ENCODE assay signal across 27 cellular contexts in the genomic region with DNA sequence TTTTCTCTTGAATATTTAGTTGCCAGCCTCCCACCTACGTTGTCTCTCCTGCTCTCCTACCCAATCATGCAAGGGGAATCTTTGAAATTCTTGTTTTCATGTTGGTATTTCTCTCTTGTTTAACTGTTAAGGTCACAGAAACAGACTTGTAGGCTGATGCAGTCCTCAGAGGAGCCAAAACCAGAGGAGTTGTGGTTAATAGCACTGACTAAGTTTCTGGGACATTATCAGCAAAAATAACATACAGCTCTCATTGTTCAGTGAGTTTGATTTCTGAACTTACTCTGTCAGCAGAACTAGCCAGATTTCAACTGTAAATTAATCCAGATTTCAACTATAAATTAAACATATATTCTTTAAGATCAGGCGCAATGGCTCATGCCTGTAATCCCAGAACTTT.
"Had no signal": no experiment of that assay in that cellular context is flagged by ENCODE, and none has a peak within 500 bp of the region (broad histone marks: within the 10 kb centered on the region; RNA-seq: fewer than 3 reads in every experiment).

No MANE protein-coding gene starts in this region.

- H3K4me3 Mint-ChIP-seq: activated B cell treated with CpG ODN at 0.5 μM for 24 hours; activated CD4-positive, alpha-beta memory T cell treated with anti-CD3 and anti-CD28 coated beads for 36 hours; activated naive CD4-positive, alpha-beta T cell treated with anti-CD3 and anti-CD28 coated beads, Interleukin-2, amount 10 ng/mL, durations not matched to agents 7 days and 5 days; endodermal cell; naive thymus-derived CD4-positive, alpha-beta T cell; neural crest cell; T-helper 1 cell treated with Interleukin-12 subunit alpha and Interleukin-12 subunit beta and Interleukin-4 antibody, amounts not matched to agents 30 μg/mL and 1 μg/mL, for 36 hours; type B pancreatic cell had no signal

- H3K36me3 ChIP-seq: ascending aorta, left ventricle myocardium inferior, right lobe of liver, thoracic aorta, vagina had no signal

- H3K27ac Mint-ChIP-seq: activated B cell treated with CpG ODN at 0.5 μM for 24 hours; activated CD4-positive, alpha-beta memory T cell treated with anti-CD3 and anti-CD28 coated beads for 36 hours; activated naive CD4-positive, alpha-beta T cell treated with anti-CD3 and anti-CD28 coated beads, Interleukin-2, amount 10 ng/mL, durations not matched to agents 7 days and 5 days; endodermal cell; naive thymus-derived CD4-positive, alpha-beta T cell; T-helper 1 cell treated with Interleukin-12 subunit alpha and Interleukin-12 subunit beta and Interleukin-4 antibody, amounts not matched to agents 30 μg/mL and 1 μg/mL, for 36 hours; type B pancreatic cell had no signal

- DNase-seq: activated B cell treated with CpG ODN at 0.5 μM for 24 hours; activated CD4-positive, alpha-beta memory T cell treated with anti-CD3 and anti-CD28 coated beads for 36 hours; activated CD4-positive, alpha-beta T cell treated with anti-CD3 and anti-CD28 coated beads for 4 hours; activated effector memory CD4-positive, alpha-beta T cell treated with anti-CD3 and anti-CD28 coated beads, Interleukin-2, amount 50 U/mL, for 16 hours; activated naive CD4-positive, alpha-beta T cell treated with anti-CD3 and anti-CD28 coated beads, Interleukin-2, amount 10 ng/mL, durations not matched to agents 7 days and 5 days; activated T-cell treated with anti-CD3 and anti-CD28 coated beads, Interleukin-2, amount 50 U/mL, for 48 hours; cerebellar nuclear complex; cortex of kidney; endodermal cell; foreskin keratinocyte; glutamatergic neuron; immature natural killer cell; left ventricle myocardium inferior; naive thymus-derived CD4-positive, alpha-beta T cell; occipital lobe; posterior cingulate gyrus; right lobe of liver; stimulated activated CD4-positive, alpha-beta T cell treated with anti-CD3 and anti-CD28 coated beads, Interleukin-1b, Interleukin-23, amount 100 ng/mL, for 48 hours; T1000 had no signal

- H3K27me3 ChIP-seq: ascending aorta, foreskin keratinocyte, hepatocyte, right lobe of liver, vagina had no signal

- H3K9me3 Mint-ChIP-seq: activated B cell treated with CpG ODN at 0.5 μM for 24 hours; activated CD4-positive, alpha-beta memory T cell treated with anti-CD3 and anti-CD28 coated beads for 36 hours; activated naive CD4-positive, alpha-beta T cell treated with anti-CD3 and anti-CD28 coated beads, Interleukin-2, amount 10 ng/mL, durations not matched to agents 7 days and 5 days; immature natural killer cell; T-helper 1 cell treated with Interleukin-12 subunit alpha and Interleukin-12 subunit beta and Interleukin-4 antibody, amounts not matched to agents 30 μg/mL and 1 μg/mL, for 36 hours; type B pancreatic cell had no signal

- H3K9me3 ChIP-seq: ascending aorta, left ventricle myocardium inferior, right lobe of liver, thoracic aorta, vagina had no signal

- H3K4me3 ChIP-seq: ascending aorta, hepatocyte, left ventricle myocardium inferior, right lobe of liver, skin epidermis, thoracic aorta, vagina had no signal

- H3K4me1 Mint-ChIP-seq: activated B cell treated with CpG ODN at 0.5 μM for 24 hours; activated naive CD4-positive, alpha-beta T cell treated with anti-CD3 and anti-CD28 coated beads, Interleukin-2, amount 10 ng/mL, durations not matched to agents 7 days and 5 days; endodermal cell; neural crest cell had no signal

- H3K36me3 Mint-ChIP-seq: activated CD4-positive, alpha-beta memory T cell treated with anti-CD3 and anti-CD28 coated beads for 36 hours; activated naive CD4-positive, alpha-beta T cell treated with anti-CD3 and anti-CD28 coated beads, Interleukin-2, amount 10 ng/mL, durations not matched to agents 7 days and 5 days; immature natural killer cell; naive thymus-derived CD4-positive, alpha-beta T cell; type B pancreatic cell had no signal

- ATAC-seq: foreskin keratinocyte; naive thymus-derived CD4-positive, alpha-beta T cell; right lobe of liver had no signal
